ENCODE assay signal across 28 cellular contexts in the genomic region with DNA sequence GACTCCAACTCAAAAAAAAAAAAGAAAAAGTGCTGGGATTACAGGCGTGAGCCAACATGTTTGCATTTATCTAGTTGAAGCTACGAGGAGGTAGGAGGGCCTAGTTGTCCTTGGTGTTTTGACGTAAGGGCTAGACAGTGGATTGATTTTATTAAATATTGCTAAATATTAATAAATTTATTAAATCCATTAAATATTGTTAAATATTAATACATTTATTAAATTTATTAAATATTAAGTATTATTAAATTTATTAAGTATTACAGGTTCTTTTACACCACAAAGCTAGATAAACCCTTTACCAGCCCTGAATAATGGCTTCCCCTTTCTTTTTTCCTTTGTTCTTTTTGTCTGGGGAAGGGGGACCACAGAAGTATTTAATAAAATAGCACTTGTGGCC.
"Had no signal": no experiment of that assay in that cellular context is flagged by ENCODE, and none has a peak within 500 bp of the region (broad histone marks: within the 10 kb centered on the region; RNA-seq: fewer than 3 reads in every experiment).

No MANE protein-coding gene starts in this region.

- H3K4me3 Mint-ChIP-seq: dendritic cell treated with granulocyte-macrophage colony-stimulating factor and Interleukin-4, amounts not matched to agents 40 ng/mL and 50 ng/mL, for 4 days; effector memory CD8-positive, alpha-beta T cell; endodermal cell had no signal

- H3K36me3 ChIP-seq: colonic mucosa, gastrocnemius medialis had no signal

- ATAC-seq: effector memory CD8-positive, alpha-beta T cell; esophagus mucosa; foreskin keratinocyte; gastrocnemius medialis; gastroesophageal sphincter; heart left ventricle; heart right ventricle had no signal

- H3K27ac Mint-ChIP-seq: dendritic cell treated with granulocyte-macrophage colony-stimulating factor and Interleukin-4, amounts not matched to agents 40 ng/mL and 50 ng/mL, for 4 days; effector memory CD8-positive, alpha-beta T cell; endodermal cell had no signal

- H3K9me3 Mint-ChIP-seq: dendritic cell treated with granulocyte-macrophage colony-stimulating factor and Interleukin-4, amounts not matched to agents 40 ng/mL and 50 ng/mL, for 4 days; effector memory CD8-positive, alpha-beta T cell; endodermal cell had no signal

- H3K9me3 ChIP-seq: colonic mucosa, esophagus muscularis mucosa, esophagus squamous epithelium, gastrocnemius medialis, gastroesophageal sphincter, heart left ventricle, heart right ventricle had no signal

- H3K4me1 ChIP-seq: colonic mucosa, esophagus muscularis mucosa, esophagus squamous epithelium, foreskin keratinocyte, gastrocnemius medialis, gastroesophageal sphincter, heart left ventricle had no signal

- DNase-seq: colonic mucosa; cortex of kidney; dermis blood vessel endothelial cell; dorsolateral prefrontal cortex; effector CD4-positive, alpha-beta T cell; effector CD8-positive, alpha-beta T cell; effector memory CD4-positive, alpha-beta T cell; effector memory CD8-positive, alpha-beta T cell; endodermal cell; erythroblast; esophagus squamous epithelium; foreskin fibroblast; foreskin keratinocyte; foreskin melanocyte; gastrocnemius medialis; glutamatergic neuron; head of caudate nucleus; heart left ventricle; heart right ventricle had no signal

- H3K27ac ChIP-seq: colonic mucosa, coronary artery, dorsolateral prefrontal cortex, epithelial cell of prostate, esophagus muscularis mucosa, esophagus squamous epithelium, foreskin keratinocyte, gastrocnemius medialis, gastroesophageal sphincter, heart left ventricle, heart right ventricle had no signal

- H3K27me3 Mint-ChIP-seq: dendritic cell treated with granulocyte-macrophage colony-stimulating factor and Interleukin-4, amounts not matched to agents 40 ng/mL and 50 ng/mL, for 4 days; effector memory CD8-positive, alpha-beta T cell had no signal

- H3K4me3 ChIP-seq: colonic mucosa, coronary artery, dorsolateral prefrontal cortex, esophagus muscularis mucosa, esophagus squamous epithelium, gastrocnemius medialis, gastroesophageal sphincter, heart left ventricle, heart right ventricle had no signal

- FAIRE-seq: colon, endometrium, frontal cortex had no signal

- H3K27me3 ChIP-seq: colonic mucosa, dorsolateral prefrontal cortex, esophagus muscularis mucosa, esophagus squamous epithelium, foreskin keratinocyte, gastrocnemius medialis, gastroesophageal sphincter, heart left ventricle, heart right ventricle had no signal
